In genomic region chr1:105087496-105087895, GRCh38 we compare ENCODE assay signal across 30 cellular contexts.
DNase-seq lines count a peak whose midpoint lies in the region; ATAC-seq, FAIRE-seq and TF ChIP-seq lines count a peak whose summit lies in the region.
"Had no signal": no experiment of that assay in that cellular context is flagged by ENCODE, and none has a peak within 500 bp of the region (broad histone marks: within the 10 kb centered on the region; RNA-seq: fewer than 3 reads in every experiment).

No MANE protein-coding gene starts in this region.

- peaks cover 6% of the 10 kb centered on the region for H3K9me3 Mint-ChIP-seq in Calu3 (ENCODE audit: low read depth, unreplicated experiment)
- H3K9me3 Mint-ChIP-seq in T-helper 2 cell treated with Interferon-gamma antibody and Interleukin-4, amounts not matched to agents 5 μg/mL and 100 μg/mL, for 36 hours: peaks cover 19% of the 10 kb centered on the region

- CTCF ChIA-PET in Calu3 (lab: Charles Lee): no interaction called here

- no peak overlapping the region for H3K4me3 Mint-ChIP-seq in Calu3 (ENCODE audit: low read depth, unreplicated experiment)
- no peak overlapping the region for H3K4me3 Mint-ChIP-seq in T-helper 2 cell treated with Interferon-gamma antibody and Interleukin-4, amounts not matched to agents 5 μg/mL and 100 μg/mL, for 36 hours
- H3K4me3 Mint-ChIP-seq: activated CD4-positive, alpha-beta T cell treated with anti-CD3 and anti-CD28 coated beads, Interleukin-2, amount 10 ng/mL, durations not matched to agents 7 days and 5 days; activated T-cell treated with anti-CD3 and anti-CD28 coated beads, Interleukin-2, amount 50 U/mL, for 24 hours; naive thymus-derived CD8-positive, alpha-beta T cell had no signal

- BruUV-seq in Calu3 (replicated peaks; lab: Mats Ljungman, UMichigan): no TSS peak

- peak; percentile 6 for DNase-seq in Calu3
- DNase-seq in HT1080 (ENCODE audit: low read depth): peak; percentile 77
- DNase-seq in NCI-H748 treated with DMSO at 0.1 percent for 48 hours (lab: John Stamatoyannopoulos, UW): peak; percentile 27
- DNase-seq in bronchial epithelial cell (ENCODE audit: low read depth): peak; percentile 98
- no peak for DNase-seq in T-helper 2 cell treated with Interferon-gamma antibody and Interleukin-4, amounts not matched to agents 5 μg/mL and 100 μg/mL, for 36 hours (ENCODE audit: low spot score)
- DNase-seq in epidermal melanocyte (ENCODE audit: insufficient read length, low spot score): no peak
- no peak for DNase-seq in HCEC 1CT
- DNase-seq: ACHN; activated CD4-positive, alpha-beta T cell treated with anti-CD3 and anti-CD28 coated beads, Interleukin-2, amount 10 ng/mL, durations not matched to agents 7 days and 5 days; activated T-cell treated with anti-CD3 and anti-CD28 coated beads, Interleukin-2, amount 50 U/mL, for 24 hours; brain microvascular endothelial cell; DND-41; GM23248; MV-4-11; naive thymus-derived CD8-positive, alpha-beta T cell; NCI-H1436 treated with DMSO at 0.1 percent for 48 hours; NCI-H2171; NCI-H524; nucleus accumbens; stimulated activated CD4-positive, alpha-beta T cell treated with anti-CD3 and anti-CD28 coated beads, Interleukin-12 subunit alpha, Interleukin-12 subunit beta, amount 100 ng/mL, for 4 hours; stimulated activated CD4-positive, alpha-beta T cell treated with anti-CD3 and anti-CD28 coated beads, Interleukin-4, amount 100 ng/mL, for 1 hour; transverse colon had no signal

- no peaks in the 10 kb centered on the region for H3K36me3 Mint-ChIP-seq in Calu3 (ENCODE audit: insufficient read depth, unreplicated experiment)
- no peaks in the 10 kb centered on the region for H3K36me3 Mint-ChIP-seq in T-helper 2 cell treated with Interferon-gamma antibody and Interleukin-4, amounts not matched to agents 5 μg/mL and 100 μg/mL, for 36 hours (ENCODE audit: low read depth)
- H3K36me3 Mint-ChIP-seq: naive thymus-derived CD8-positive, alpha-beta T cell had no signal

- no peak for TF ChIP-seq CTCF in Calu3 (IDR thresholded peaks at IDR 0.05; ENCODE audit: unreplicated experiment)
- no peak for TF ChIP-seq CTCF in bronchial epithelial cell (IDR thresholded peaks at IDR 0.05; ENCODE audit: insufficient read depth, low read length, severe bottlenecking)

- no peak overlapping the region for H3K27ac Mint-ChIP-seq in Calu3 (ENCODE audit: unreplicated experiment)
- H3K27ac Mint-ChIP-seq in T-helper 2 cell treated with Interferon-gamma antibody and Interleukin-4, amounts not matched to agents 5 μg/mL and 100 μg/mL, for 36 hours: no peak overlapping the region
- H3K27ac Mint-ChIP-seq: activated CD4-positive, alpha-beta T cell treated with anti-CD3 and anti-CD28 coated beads, Interleukin-2, amount 10 ng/mL, durations not matched to agents 7 days and 5 days; activated T-cell treated with anti-CD3 and anti-CD28 coated beads, Interleukin-2, amount 50 U/mL, for 24 hours; naive thymus-derived CD8-positive, alpha-beta T cell had no signal

- no peaks in the 10 kb centered on the region for H3K36me3 ChIP-seq in bronchial epithelial cell (ENCODE audit: control insufficient read depth, insufficient read depth, low read length)
- H3K36me3 ChIP-seq: brain microvascular endothelial cell, prostate gland, transverse colon had no signal

- no peaks in the 10 kb centered on the region for H3K27me3 Mint-ChIP-seq in Calu3 (ENCODE audit: unreplicated experiment)
- H3K27me3 Mint-ChIP-seq in T-helper 2 cell treated with Interferon-gamma antibody and Interleukin-4, amounts not matched to agents 5 μg/mL and 100 μg/mL, for 36 hours (ENCODE audit: low read depth): no peaks in the 10 kb centered on the region
- H3K27me3 Mint-ChIP-seq: activated CD4-positive, alpha-beta T cell treated with anti-CD3 and anti-CD28 coated beads, Interleukin-2, amount 10 ng/mL, durations not matched to agents 7 days and 5 days; activated T-cell treated with anti-CD3 and anti-CD28 coated beads, Interleukin-2, amount 50 U/mL, for 24 hours; naive thymus-derived CD8-positive, alpha-beta T cell had no signal

- intact Hi-C loops in Calu3 (cut with micrococcal nuclease; ENCODE audit: unreplicated experiment): no loop called here

- no peak overlapping the region for H3K4me3 ChIP-seq in bronchial epithelial cell (ENCODE audit: low read depth, low read length)
- H3K4me3 ChIP-seq: GM12878, GM23248, prostate gland, transverse colon had no signal

- no peak for ATAC-seq in HG03025 (IDR thresholded peaks at IDR 0.05; ENCODE audit: low FRiP score, unreplicated experiment)
- ATAC-seq: GM12878; naive thymus-derived CD8-positive, alpha-beta T cell; Right ventricle myocardium inferior; sciatic nerve; SK-N-SH treated with all-trans-retinoic acid at 6 μM for 48 hours had no signal

- no peak for FAIRE-seq in bronchial epithelial cell (lab: Jason Lieb, UNC)
- FAIRE-seq: endothelial cell of umbilical vein, GM12878, keratinocyte had no signal

- H3K4me1 Mint-ChIP-seq in Calu3 (ENCODE audit: low read depth, unreplicated experiment): no peaks in the 10 kb centered on the region
- H3K4me1 Mint-ChIP-seq in T-helper 2 cell treated with Interferon-gamma antibody and Interleukin-4, amounts not matched to agents 5 μg/mL and 100 μg/mL, for 36 hours (ENCODE audit: low read depth): no peaks in the 10 kb centered on the region
- H3K4me1 Mint-ChIP-seq: activated CD4-positive, alpha-beta T cell treated with anti-CD3 and anti-CD28 coated beads, Interleukin-2, amount 10 ng/mL, durations not matched to agents 7 days and 5 days; naive thymus-derived CD8-positive, alpha-beta T cell had no signal

- H3K27me3 ChIP-seq in bronchial epithelial cell (ENCODE audit: control insufficient read depth, insufficient read depth, low read length): no peaks in the 10 kb centered on the region
- H3K27me3 ChIP-seq: brain microvascular endothelial cell, transverse colon had no signal

Comparison
In these comparisons a context has a peak if more than half of its experiments do, and no peak if none do; other contexts are left out.
1. DNase-seq: peak in Calu3 (single experiment), HT1080 (single experiment), NCI-H748 treated with DMSO at 0.1 percent for 48 hours (single experiment) and bronchial epithelial cell (single experiment); none in T-helper 2 cell treated with Interferon-gamma antibody and Interleukin-4, amounts not matched to agents 5 μg/mL and 100 μg/mL, for 36 hours (single experiment), epidermal melanocyte (single experiment) and HCEC 1CT (single experiment).